ENCODE assay signal across 17 cellular contexts in the genomic region with DNA sequence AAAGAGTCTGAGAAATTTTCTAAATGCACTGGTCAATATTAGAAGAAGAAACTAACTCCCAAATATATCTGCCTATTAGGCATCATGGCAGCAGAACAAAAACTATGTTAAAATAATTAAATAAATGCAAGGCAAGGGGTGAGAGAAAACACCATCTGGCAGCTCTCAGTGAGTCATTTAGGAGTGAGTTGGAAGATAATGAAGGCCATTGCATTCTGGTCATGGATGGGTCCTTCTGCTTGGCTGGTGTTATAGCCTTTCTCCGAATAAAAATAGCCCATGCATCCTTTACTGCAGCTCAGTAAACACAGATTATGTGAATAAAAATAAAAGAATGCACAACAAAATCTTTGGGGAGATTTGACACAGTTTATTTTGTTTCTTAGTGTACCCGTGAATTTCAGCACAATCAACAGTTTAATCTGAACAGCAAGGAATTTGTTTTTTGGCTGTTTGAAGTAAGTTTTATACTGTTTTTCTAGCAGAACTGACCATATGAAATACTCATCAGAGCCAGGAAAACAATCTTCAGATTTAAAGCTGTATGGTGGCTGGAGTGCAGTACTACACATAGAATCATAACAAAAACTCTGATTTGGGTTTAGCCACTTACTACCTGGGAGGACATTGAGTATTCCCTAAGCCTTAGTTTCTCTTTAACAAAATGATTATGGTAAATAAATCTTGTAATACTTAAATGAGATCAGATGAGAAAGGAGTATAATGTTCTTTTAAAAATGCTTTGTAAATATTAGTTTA.
DNase-seq lines count a peak whose midpoint lies in the region; ATAC-seq, FAIRE-seq and TF ChIP-seq lines count a peak whose summit lies in the region.
"Had no signal": no experiment of that assay in that cellular context is flagged by ENCODE, and none has a peak within 500 bp of the region (broad histone marks: within the 10 kb centered on the region; RNA-seq: fewer than 3 reads in every experiment).

No MANE protein-coding gene starts in this region.

- no peak overlapping the region for H3K27ac Mint-ChIP-seq in astrocyte (ENCODE audit: unreplicated experiment)
- H3K27ac Mint-ChIP-seq: activated T-helper 17 cell treated with anti-CD3 and anti-CD28 coated beads, Interleukin-2, amount 50 U/mL, for 72 hours; B cell had no signal

- H3K27me3 Mint-ChIP-seq in astrocyte (ENCODE audit: low read depth, unreplicated experiment) = no peaks in the 10 kb centered on the region
- H3K27me3 Mint-ChIP-seq: activated T-helper 17 cell treated with anti-CD3 and anti-CD28 coated beads, Interleukin-2, amount 50 U/mL, for 72 hours; B cell had no signal

- DNase-seq in DMS 273 (lab: John Stamatoyannopoulos, UW; ENCODE audit: unreplicated experiment) = peak; percentile 93
- DNase-seq in MG63 = peak; percentile 2
- peak; percentile 22 for DNase-seq in astrocyte (ENCODE audit: low read depth)
- DNase-seq in posterior vena cava (ENCODE audit: low spot score) = no peak
- DNase-seq in ovary = no peak
- no peak for DNase-seq in esophagus muscularis mucosa (ENCODE audit: extremely low spot score)
- no peak for DNase-seq in aorta
- DNase-seq: activated CD4-positive, alpha-beta T cell treated with anti-CD3 and anti-CD28 coated beads, Interleukin-2, amount 50 U/mL, for 48 hours; DMS79; NCI-H510A; stimulated activated CD4-positive, alpha-beta T cell treated with anti-CD3 and anti-CD28 coated beads, Interleukin-15, amount 100 ng/mL, for 24 hours; T1000 had no signal

- no peak for ATAC-seq in aorta (ENCODE audit: low FRiP score)

- H3K36me3 Mint-ChIP-seq in astrocyte (ENCODE audit: low read depth, unreplicated experiment) = no peaks in the 10 kb centered on the region

- H3K27me3 ChIP-seq in MG63 (no peaks in the 10 kb centered on the region), astrocyte (ENCODE audit: insufficient read depth, low read length) (no peaks in the 10 kb centered on the region), ovary (no peaks in the 10 kb centered on the region), esophagus muscularis mucosa (no peaks in the 10 kb centered on the region), aorta (ENCODE audit: control insufficient read depth in 1 of 2, insufficient read depth in 2 of 2, low read length in 1 of 2) (no peaks in the 10 kb centered on the region)

- H3K9ac ChIP-seq in astrocyte (ENCODE audit: low read length) = no peak overlapping the region

- H3K9me3 Mint-ChIP-seq in astrocyte (ENCODE audit: unreplicated experiment) = no peaks in the 10 kb centered on the region

- no peaks in the 10 kb centered on the region for H3K4me1 Mint-ChIP-seq in astrocyte (ENCODE audit: low read depth, unreplicated experiment)

- WGBS in ovary, 3 donors = 5 to 23% (median 8%) methylated on average over 2 of the region's 2 CpGs
- 62% methylated on average over 2 of the region's 2 CpGs for WGBS in esophagus muscularis mucosa
- WGBS in aorta, 2 donors = 38 to 40% methylated on average over 2 of the region's 2 CpGs

- no peak overlapping the region for H3K4me3 ChIP-seq in MG63
- no peak overlapping the region for H3K4me3 ChIP-seq in astrocyte (ENCODE audit: insufficient read depth, low read depth, low read length)
- no peak overlapping the region for H3K4me3 ChIP-seq in ovary
- H3K4me3 ChIP-seq in esophagus muscularis mucosa = no peak overlapping the region
- no peak overlapping the region for H3K4me3 ChIP-seq in aorta (ENCODE audit: low read length in 2 of 2)

- no peak overlapping the region for H2AFZ ChIP-seq in astrocyte (ENCODE audit: low read depth, low read length)

- no peak overlapping the region for H3K4me3 Mint-ChIP-seq in astrocyte (ENCODE audit: unreplicated experiment)
- H3K4me3 Mint-ChIP-seq: activated T-helper 17 cell treated with anti-CD3 and anti-CD28 coated beads, Interleukin-2, amount 50 U/mL, for 72 hours; B cell had no signal

- no peaks in the 10 kb centered on the region for H4K20me1 ChIP-seq in astrocyte (ENCODE audit: insufficient read depth, low read length)

- H3K27ac ChIP-seq in astrocyte (ENCODE audit: low read depth, low read length) = no peak overlapping the region
- no peak overlapping the region for H3K27ac ChIP-seq in ovary
- no peak overlapping the region for H3K27ac ChIP-seq in esophagus muscularis mucosa (replicated peaks in 1 of 4)
- H3K27ac ChIP-seq in aorta (ENCODE audit: low read depth in 1 of 2, low read length in 2 of 2) = no peak overlapping the region

- H3K36me3 ChIP-seq in MG63 = no peaks in the 10 kb centered on the region
- no peaks in the 10 kb centered on the region for H3K36me3 ChIP-seq in astrocyte (ENCODE audit: insufficient read depth, low read length)
- no peaks in the 10 kb centered on the region for H3K36me3 ChIP-seq in ovary
- H3K36me3 ChIP-seq in esophagus muscularis mucosa = no peaks in the 10 kb centered on the region
- H3K36me3 ChIP-seq in aorta (ENCODE audit: control insufficient read depth in 1 of 2, insufficient read depth in 2 of 2, low read length in 1 of 2) = no peaks in the 10 kb centered on the region

- no peaks in the 10 kb centered on the region for H3K79me2 ChIP-seq in astrocyte (ENCODE audit: insufficient read depth, low read length)

- no peak overlapping the region for H3K4me2 ChIP-seq in astrocyte (ENCODE audit: low read length)

- no peak for TF ChIP-seq CTCF in astrocyte (IDR thresholded peaks at IDR 0.05; ENCODE audit: insufficient read depth, low read depth, low read length)
- no peak for TF ChIP-seq CTCF in ovary (IDR thresholded peaks at IDR 0.05)
- TF ChIP-seq CTCF in esophagus muscularis mucosa (IDR thresholded peaks at IDR 0.05) = no peak

- H3K4me1 ChIP-seq in astrocyte (ENCODE audit: insufficient read depth, low read length) (no peaks in the 10 kb centered on the region), ovary (ENCODE audit: insufficient read depth) (no peaks in the 10 kb centered on the region), esophagus muscularis mucosa (no peaks in the 10 kb centered on the region), aorta (ENCODE audit: control insufficient read depth in 1 of 2, insufficient read depth in 2 of 2, low read length in 2 of 2) (no peaks in the 10 kb centered on the region)

- no peak for TF ChIP-seq EP300 in ovary (IDR thresholded peaks at IDR 0.05)
- TF ChIP-seq EP300 in esophagus muscularis mucosa (IDR thresholded peaks at IDR 0.05) = no peak

- intact Hi-C loops in posterior vena cava (cut with DNase I) = no loop called here
- intact Hi-C loops in ovary (cut with DNase I) = no loop called here
- intact Hi-C loops in esophagus muscularis mucosa (cut with DNase I) = no loop called here
- intact Hi-C loops in aorta (cut with DNase I) = no loop called here

- FAIRE-seq in astrocyte (lab: Jason Lieb, UNC) (no peak), islet of Langerhans (lab: Jason Lieb, UNC) (peak; percentile 27)
- FAIRE-seq: frontal cortex, GM19239 had no signal

- TF ChIP-seq POLR2A in ovary (IDR thresholded peaks at IDR 0.05) (no peak), esophagus muscularis mucosa (IDR thresholded peaks at IDR 0.05; ENCODE audit: low read depth) (no peak)

- H3K9me3 ChIP-seq in MG63 (no peaks in the 10 kb centered on the region), astrocyte (ENCODE audit: insufficient read depth, low read depth, low read length) (no peaks in the 10 kb centered on the region), ovary (no peaks in the 10 kb centered on the region), esophagus muscularis mucosa (no peaks in the 10 kb centered on the region), aorta (ENCODE audit: control insufficient read depth, low read length) (peaks cover 2% of the 10 kb centered on the region)

Comparison
In these comparisons a context has a peak if more than half of its experiments do, and no peak if none do; other contexts are left out.
1. DNase-seq: peak in DMS 273 (single experiment), MG63 (single experiment) and astrocyte (single experiment); none in posterior vena cava (single experiment), ovary (0 of 5), esophagus muscularis mucosa (single experiment) and aorta (0 of 2).